ENCODE assay signal across 1 cellular context in genomic region chr20:53937929-53938367, GRCh38.
A peak's percentile ranks its signal among the peaks of the same experiment; 100 is the strongest.
TF ChIP-seq lines count a peak whose summit lies in the region.

No MANE protein-coding gene starts in this region.

TF ChIP-seq in HepG2, 621 proteins besides CTCF, POLR2A, EP300 and RAD21 (continued from another document):
- TF ChIP-seq, protein P1, sequence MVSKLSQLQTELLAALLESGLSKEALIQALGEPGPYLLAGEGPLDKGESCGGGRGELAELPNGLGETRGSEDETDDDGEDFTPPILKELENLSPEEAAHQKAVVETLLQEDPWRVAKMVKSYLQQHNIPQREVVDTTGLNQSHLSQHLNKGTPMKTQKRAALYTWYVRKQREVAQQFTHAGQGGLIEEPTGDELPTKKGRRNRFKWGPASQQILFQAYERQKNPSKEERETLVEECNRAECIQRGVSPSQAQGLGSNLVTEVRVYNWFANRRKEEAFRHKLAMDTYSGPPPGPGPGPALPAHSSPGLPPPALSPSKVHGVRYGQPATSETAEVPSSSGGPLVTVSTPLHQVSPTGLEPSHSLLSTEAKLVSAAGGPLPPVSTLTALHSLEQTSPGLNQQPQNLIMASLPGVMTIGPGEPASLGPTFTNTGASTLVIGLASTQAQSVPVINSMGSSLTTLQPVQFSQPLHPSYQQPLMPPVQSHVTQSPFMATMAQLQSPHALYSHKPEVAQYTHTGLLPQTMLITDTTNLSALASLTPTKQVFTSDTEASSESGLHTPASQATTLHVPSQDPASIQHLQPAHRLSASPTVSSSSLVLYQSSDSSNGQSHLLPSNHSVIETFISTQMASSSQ (IDR thresholded peaks at IDR 0.05; ENCODE audit: low read depth): no peak
- TF ChIP-seq, protein P1 (CRISPR knock-in tag; IDR thresholded peaks at IDR 0.05; ENCODE audit: borderline replicate concordance): peak; percentile 22; the same call in 1 of the 2 replicates
- TF ChIP-seq, protein P2, sequence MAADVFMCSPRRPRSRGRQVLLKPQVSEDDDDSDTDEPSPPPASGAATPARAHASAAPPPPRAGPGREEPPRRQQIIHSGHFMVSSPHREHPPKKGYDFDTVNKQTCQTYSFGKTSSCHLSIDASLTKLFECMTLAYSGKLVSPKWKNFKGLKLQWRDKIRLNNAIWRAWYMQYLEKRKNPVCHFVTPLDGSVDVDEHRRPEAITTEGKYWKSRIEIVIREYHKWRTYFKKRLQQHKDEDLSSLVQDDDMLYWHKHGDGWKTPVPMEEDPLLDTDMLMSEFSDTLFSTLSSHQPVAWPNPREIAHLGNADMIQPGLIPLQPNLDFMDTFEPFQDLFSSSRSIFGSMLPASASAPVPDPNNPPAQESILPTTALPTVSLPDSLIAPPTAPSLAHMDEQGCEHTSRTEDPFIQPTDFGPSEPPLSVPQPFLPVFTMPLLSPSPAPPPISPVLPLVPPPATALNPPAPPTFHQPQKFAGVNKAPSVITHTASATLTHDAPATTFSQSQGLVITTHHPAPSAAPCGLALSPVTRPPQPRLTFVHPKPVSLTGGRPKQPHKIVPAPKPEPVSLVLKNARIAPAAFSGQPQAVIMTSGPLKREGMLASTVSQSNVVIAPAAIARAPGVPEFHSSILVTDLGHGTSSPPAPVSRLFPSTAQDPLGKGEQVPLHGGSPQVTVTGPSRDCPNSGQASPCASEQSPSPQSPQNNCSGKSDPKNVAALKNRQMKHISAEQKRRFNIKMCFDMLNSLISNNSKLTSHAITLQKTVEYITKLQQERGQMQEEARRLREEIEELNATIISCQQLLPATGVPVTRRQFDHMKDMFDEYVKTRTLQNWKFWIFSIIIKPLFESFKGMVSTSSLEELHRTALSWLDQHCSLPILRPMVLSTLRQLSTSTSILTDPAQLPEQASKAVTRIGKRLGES (CRISPR knock-in tag; IDR thresholded peaks at IDR 0.05; ENCODE audit: borderline replicate concordance): no peak
- no peak for TF ChIP-seq PHF21A (CRISPR knock-in tag; IDR thresholded peaks at IDR 0.05)
- TF ChIP-seq TAF1 (CRISPR knock-in tag; IDR thresholded peaks at IDR 0.05): no peak
- no peak for TF ChIP-seq ZMYM2 (CRISPR knock-in tag; IDR thresholded peaks at IDR 0.05)
